Comparison of ENCODE assay signal across 13 cellular contexts in genomic region chr10:11689945-11690736, GRCh38.
"Had no signal": no experiment of that assay in that cellular context is flagged by ENCODE, and none has a peak within 500 bp of the region (broad histone marks: within the 10 kb centered on the region; RNA-seq: fewer than 3 reads in every experiment).

No MANE protein-coding gene starts in this region.

- H3K27ac ChIP-seq: dorsolateral prefrontal cortex, gastroesophageal sphincter had no signal

- H3K27me3 Mint-ChIP-seq: naive thymus-derived CD8-positive, alpha-beta T cell; progenitor cell of endocrine pancreas had no signal

- H3K4me2 ChIP-seq: SK-N-SH had no signal

- H3K36me3 ChIP-seq: gastroesophageal sphincter had no signal

- FAIRE-seq: astrocyte, islet of Langerhans had no signal

- H3K36me3 Mint-ChIP-seq: naive thymus-derived CD8-positive, alpha-beta T cell; T-cell had no signal

- DNase-seq: dorsolateral prefrontal cortex; erythroblast; naive thymus-derived CD8-positive, alpha-beta T cell; SK-N-SH; stimulated activated CD4-positive, alpha-beta T cell treated with anti-CD3 and anti-CD28 coated beads, Interleukin-1b, Interleukin-23, amount 100 ng/mL, for 48 hours; T-cell; T-helper 9 cell had no signal

- H3K27me3 ChIP-seq: gastroesophageal sphincter had no signal

- H3K9ac ChIP-seq: SK-N-SH had no signal

- H3K9me3 ChIP-seq: gastroesophageal sphincter, SK-N-SH had no signal

- H3K27ac Mint-ChIP-seq: activated T-helper 1 cell treated with anti-CD3 and anti-CD28 coated beads, Interleukin-12 subunit alpha, Interleukin-12 subunit beta, Interleukin-2, Interleukin-4 antibody, amounts not matched to agents 30 ng/mL and 10 ng/mL and 1 ng/mL, durations not matched to agents 14 hours and 24 hours and 36 hours had no signal

- H3K4me3 ChIP-seq: dorsolateral prefrontal cortex, gastroesophageal sphincter had no signal

- H3K4me3 Mint-ChIP-seq: activated T-helper 1 cell treated with anti-CD3 and anti-CD28 coated beads, Interleukin-12 subunit alpha, Interleukin-12 subunit beta, Interleukin-2, Interleukin-4 antibody, amounts not matched to agents 30 ng/mL and 10 ng/mL and 1 ng/mL, durations not matched to agents 14 hours and 24 hours and 36 hours; naive thymus-derived CD8-positive, alpha-beta T cell; T-cell had no signal

- ATAC-seq: activated CD4-positive, CD25-positive, alpha-beta regulatory T cell treated with anti-CD3 and anti-CD28 coated beads, Interleukin-2, amount 50 U/mL, for 24 hours; gastroesophageal sphincter; naive thymus-derived CD8-positive, alpha-beta T cell; T-cell had no signal

- H3K9me3 Mint-ChIP-seq: activated T-helper 1 cell treated with anti-CD3 and anti-CD28 coated beads, Interleukin-12 subunit alpha, Interleukin-12 subunit beta, Interleukin-2, Interleukin-4 antibody, amounts not matched to agents 30 ng/mL and 10 ng/mL and 1 ng/mL, durations not matched to agents 14 hours and 24 hours and 36 hours; naive thymus-derived CD8-positive, alpha-beta T cell; T-cell had no signal
